ENCODE assay signal across 1 cellular context in the genomic region with DNA sequence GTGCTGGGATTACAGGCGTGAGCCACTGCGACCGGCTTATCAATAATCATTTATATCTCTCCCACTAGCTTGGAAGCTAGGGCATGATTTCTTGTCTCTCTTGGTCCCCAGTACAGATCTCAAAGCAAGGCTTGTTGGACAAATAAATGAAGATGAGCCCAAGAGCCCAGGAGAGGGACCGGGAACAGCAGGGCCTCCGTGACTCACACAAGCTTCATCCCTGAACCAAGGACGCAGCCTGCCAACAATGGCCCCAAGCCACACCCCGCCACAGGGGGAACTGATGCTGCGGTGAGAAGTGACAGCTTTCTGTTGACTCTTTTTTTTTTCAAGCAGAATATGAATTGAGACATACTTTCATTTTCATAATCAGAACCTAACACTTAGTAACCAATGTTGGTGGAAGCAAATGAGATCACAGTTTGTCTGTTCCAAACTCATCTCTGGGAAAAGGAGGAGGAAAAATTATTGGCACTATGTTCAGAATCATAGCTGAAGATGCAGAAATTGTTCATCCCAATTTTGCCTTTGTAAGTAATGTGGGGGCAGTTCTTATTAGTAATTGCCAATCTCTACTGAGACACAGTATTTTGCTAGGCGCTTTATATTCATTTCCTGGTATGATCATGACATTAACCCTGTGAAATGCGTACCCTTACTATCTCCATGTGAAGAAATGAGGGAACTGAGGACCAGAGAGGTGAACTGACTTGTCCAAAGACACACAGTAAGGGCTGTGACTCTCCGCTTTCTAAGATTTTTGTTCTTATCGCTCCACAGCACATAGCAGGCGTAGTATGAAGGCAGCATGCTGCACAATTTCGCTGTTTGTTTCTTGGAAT.
TF ChIP-seq lines count a peak whose summit lies in the region.

No MANE protein-coding gene starts in this region.

TF ChIP-seq in HepG2, 621 proteins besides CTCF, POLR2A, EP300 and RAD21 (continued from another document and continues in another):
- TF ChIP-seq ZNF142 (CRISPR knock-in tag; IDR thresholded peaks at IDR 0.05) (no peak), ZNF547 (CRISPR knock-in tag; IDR thresholded peaks at IDR 0.05) (no peak), ZNF589 (CRISPR knock-in tag; conservative IDR thresholded peaks at IDR 0.05) (no peak), NCOA2 (CRISPR knock-in tag; IDR thresholded peaks at IDR 0.05) (peak; percentile 49), PTBP1 (IDR thresholded peaks at IDR 0.05; ENCODE audit: low read depth, low read length, poor library complexity, severe bottlenecking) (no peak), ZNF136 (CRISPR knock-in tag; IDR thresholded peaks at IDR 0.05; ENCODE audit: low read depth) (0 out of 2 replicates have a peak, but pooled peaks have one; percentile 34), CEBPG (CRISPR knock-in tag; IDR thresholded peaks at IDR 0.05) (peak; percentile 40), FOXM1 (CRISPR knock-in tag; IDR thresholded peaks at IDR 0.05) (no peak), CHD2 (IDR thresholded peaks at IDR 0.05; ENCODE audit: low read depth, low read length) (no peak), PATZ1 (CRISPR knock-in tag; IDR thresholded peaks at IDR 0.05) (peak; percentile 69; the same call in 1 of the 2 replicates), HDAC1 (CRISPR knock-in tag; IDR thresholded peaks at IDR 0.05) (peak; percentile 70), HNF4G (IDR thresholded peaks at IDR 0.05; ENCODE audit: borderline replicate concordance, low read depth, low read length) (no peak), HNF4G (CRISPR knock-in tag; IDR thresholded peaks at IDR 0.05; ENCODE audit: borderline replicate concordance, low read depth) (no peak), IKZF5 (CRISPR knock-in tag; IDR thresholded peaks at IDR 0.05) (peak; percentile 48; the same call in 1 of the 2 replicates), MYPOP (CRISPR knock-in tag; IDR thresholded peaks at IDR 0.05) (peak; percentile 51; the same call in 1 of the 2 replicates), KLF11 (CRISPR knock-in tag; IDR thresholded peaks at IDR 0.05) (no peak), JUND (CRISPR knock-in tag; IDR thresholded peaks at IDR 0.05) (peak; percentile 86), ZBTB10 (CRISPR knock-in tag; IDR thresholded peaks at IDR 0.05; ENCODE audit: borderline replicate concordance) (no peak), PPARG (CRISPR knock-in tag; conservative IDR thresholded peaks at IDR 0.05) (peak; percentile 14; the same call in 1 of the 2 replicates), ASH2L (IDR thresholded peaks at IDR 0.05; ENCODE audit: insufficient read length, low read depth, low read length) (peak; percentile 58), BHLHE40 (IDR thresholded peaks at IDR 0.05; ENCODE audit: low read length) (peak; percentile 35; the same call in 1 of the 2 replicates), DMAP1 (CRISPR knock-in tag; IDR thresholded peaks at IDR 0.05) (no peak; the same call in 1 of the 2 replicates), HNF4A (CRISPR knock-in tag; IDR thresholded peaks at IDR 0.05) (no peak; the same call in 1 of the 2 replicates), ZNF816 (CRISPR knock-in tag; IDR thresholded peaks at IDR 0.05; ENCODE audit: borderline replicate concordance) (0 out of 2 replicates have a peak, but pooled peaks have one; percentile 2), TBX2 (CRISPR knock-in tag; IDR thresholded peaks at IDR 0.05; ENCODE audit: borderline replicate concordance) (peak; percentile 88)
- TF ChIP-seq, protein P1, sequence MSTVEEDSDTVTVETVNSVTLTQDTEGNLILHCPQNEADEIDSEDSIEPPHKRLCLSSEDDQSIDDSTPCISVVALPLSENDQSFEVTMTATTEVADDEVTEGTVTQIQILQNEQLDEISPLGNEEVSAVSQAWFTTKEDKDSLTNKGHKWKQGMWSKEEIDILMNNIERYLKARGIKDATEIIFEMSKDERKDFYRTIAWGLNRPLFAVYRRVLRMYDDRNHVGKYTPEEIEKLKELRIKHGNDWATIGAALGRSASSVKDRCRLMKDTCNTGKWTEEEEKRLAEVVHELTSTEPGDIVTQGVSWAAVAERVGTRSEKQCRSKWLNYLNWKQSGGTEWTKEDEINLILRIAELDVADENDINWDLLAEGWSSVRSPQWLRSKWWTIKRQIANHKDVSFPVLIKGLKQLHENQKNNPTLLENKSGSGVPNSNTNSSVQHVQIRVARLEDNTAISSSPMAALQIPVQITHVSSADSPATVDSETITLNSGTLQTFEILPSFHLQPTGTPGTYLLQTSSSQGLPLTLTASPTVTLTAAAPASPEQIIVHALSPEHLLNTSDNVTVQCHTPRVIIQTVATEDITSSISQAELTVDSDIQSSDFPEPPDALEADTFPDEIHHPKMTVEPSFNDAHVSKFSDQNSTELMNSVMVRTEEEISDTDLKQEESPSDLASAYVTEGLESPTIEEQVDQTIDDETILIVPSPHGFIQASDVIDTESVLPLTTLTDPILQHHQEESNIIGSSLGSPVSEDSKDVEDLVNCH (CRISPR knock-in tag; IDR thresholded peaks at IDR 0.05): no peak
- TF ChIP-seq, protein P2, sequence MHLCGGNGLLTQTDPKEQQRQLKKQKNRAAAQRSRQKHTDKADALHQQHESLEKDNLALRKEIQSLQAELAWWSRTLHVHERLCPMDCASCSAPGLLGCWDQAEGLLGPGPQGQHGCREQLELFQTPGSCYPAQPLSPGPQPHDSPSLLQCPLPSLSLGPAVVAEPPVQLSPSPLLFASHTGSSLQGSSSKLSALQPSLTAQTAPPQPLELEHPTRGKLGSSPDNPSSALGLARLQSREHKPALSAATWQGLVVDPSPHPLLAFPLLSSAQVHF (CRISPR knock-in tag; IDR thresholded peaks at IDR 0.05): no peak
- TF ChIP-seq, protein P3, sequence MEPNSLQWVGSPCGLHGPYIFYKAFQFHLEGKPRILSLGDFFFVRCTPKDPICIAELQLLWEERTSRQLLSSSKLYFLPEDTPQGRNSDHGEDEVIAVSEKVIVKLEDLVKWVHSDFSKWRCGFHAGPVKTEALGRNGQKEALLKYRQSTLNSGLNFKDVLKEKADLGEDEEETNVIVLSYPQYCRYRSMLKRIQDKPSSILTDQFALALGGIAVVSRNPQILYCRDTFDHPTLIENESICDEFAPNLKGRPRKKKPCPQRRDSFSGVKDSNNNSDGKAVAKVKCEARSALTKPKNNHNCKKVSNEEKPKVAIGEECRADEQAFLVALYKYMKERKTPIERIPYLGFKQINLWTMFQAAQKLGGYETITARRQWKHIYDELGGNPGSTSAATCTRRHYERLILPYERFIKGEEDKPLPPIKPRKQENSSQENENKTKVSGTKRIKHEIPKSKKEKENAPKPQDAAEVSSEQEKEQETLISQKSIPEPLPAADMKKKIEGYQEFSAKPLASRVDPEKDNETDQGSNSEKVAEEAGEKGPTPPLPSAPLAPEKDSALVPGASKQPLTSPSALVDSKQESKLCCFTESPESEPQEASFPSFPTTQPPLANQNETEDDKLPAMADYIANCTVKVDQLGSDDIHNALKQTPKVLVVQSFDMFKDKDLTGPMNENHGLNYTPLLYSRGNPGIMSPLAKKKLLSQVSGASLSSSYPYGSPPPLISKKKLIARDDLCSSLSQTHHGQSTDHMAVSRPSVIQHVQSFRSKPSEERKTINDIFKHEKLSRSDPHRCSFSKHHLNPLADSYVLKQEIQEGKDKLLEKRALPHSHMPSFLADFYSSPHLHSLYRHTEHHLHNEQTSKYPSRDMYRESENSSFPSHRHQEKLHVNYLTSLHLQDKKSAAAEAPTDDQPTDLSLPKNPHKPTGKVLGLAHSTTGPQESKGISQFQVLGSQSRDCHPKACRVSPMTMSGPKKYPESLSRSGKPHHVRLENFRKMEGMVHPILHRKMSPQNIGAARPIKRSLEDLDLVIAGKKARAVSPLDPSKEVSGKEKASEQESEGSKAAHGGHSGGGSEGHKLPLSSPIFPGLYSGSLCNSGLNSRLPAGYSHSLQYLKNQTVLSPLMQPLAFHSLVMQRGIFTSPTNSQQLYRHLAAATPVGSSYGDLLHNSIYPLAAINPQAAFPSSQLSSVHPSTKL (CRISPR knock-in tag; IDR thresholded peaks at IDR 0.05): peak; percentile 94
